Comparison of ENCODE assay signal across 1 cellular context in the genomic region with DNA sequence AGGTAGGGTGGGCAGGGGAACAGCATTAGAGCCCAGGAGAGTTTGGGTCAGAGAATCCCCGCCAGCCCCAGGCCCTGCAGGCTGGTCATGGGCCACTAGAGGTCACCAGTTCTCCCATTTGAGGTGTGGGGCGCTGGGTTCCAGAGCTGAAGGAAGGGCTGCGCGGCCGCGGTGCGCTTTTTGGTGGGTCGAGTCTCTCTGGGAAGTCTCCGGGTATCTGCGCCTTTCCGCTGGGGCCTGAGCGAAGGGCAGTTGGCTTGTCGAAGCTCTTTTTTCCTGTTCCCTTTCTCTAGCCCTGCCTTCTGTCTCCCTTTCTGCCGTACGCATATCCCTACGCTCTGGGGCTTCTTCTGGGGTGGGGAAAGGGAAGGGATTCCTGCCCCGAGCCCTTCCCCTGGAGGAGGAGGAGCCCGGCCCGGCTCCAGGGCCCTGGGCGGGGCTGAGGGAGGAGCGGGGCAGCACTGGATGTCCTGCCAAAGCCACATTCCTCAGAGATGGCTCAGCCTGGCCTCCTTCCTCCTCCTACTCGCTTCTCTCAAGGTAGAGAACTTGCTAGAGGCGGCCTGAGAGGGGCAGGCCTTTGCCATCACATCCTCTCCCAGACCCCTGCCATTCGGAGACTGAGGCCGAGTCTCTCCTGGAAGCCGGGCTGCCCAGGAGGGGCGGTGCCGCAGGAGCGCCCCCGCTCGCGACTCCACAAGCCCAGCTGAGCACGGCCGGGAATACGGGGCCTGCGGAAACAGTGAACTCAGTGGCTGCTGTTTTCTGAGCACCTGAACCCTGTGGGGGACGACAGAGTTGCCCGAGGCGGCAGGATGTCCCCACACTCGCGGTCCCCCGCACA.
TF ChIP-seq lines count a peak whose summit lies in the region.

No MANE protein-coding gene starts in this region.

TF ChIP-seq in HepG2, 621 proteins besides CTCF, POLR2A, EP300 and RAD21 (continued from another document and continues in another):
- TF ChIP-seq, protein P1, sequence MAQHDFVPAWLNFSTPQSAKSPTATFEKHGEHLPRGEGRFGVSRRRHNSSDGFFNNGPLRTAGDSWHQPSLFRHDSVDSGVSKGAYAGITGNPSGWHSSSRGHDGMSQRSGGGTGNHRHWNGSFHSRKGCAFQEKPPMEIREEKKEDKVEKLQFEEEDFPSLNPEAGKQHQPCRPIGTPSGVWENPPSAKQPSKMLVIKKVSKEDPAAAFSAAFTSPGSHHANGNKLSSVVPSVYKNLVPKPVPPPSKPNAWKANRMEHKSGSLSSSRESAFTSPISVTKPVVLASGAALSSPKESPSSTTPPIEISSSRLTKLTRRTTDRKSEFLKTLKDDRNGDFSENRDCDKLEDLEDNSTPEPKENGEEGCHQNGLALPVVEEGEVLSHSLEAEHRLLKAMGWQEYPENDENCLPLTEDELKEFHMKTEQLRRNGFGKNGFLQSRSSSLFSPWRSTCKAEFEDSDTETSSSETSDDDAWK (CRISPR knock-in tag; IDR thresholded peaks at IDR 0.05): no peak
- no peak for TF ChIP-seq NFYC (CRISPR knock-in tag; IDR thresholded peaks at IDR 0.05)
- no peak for TF ChIP-seq KDM4B (CRISPR knock-in tag; IDR thresholded peaks at IDR 0.05)
- no peak for TF ChIP-seq GABPA (IDR thresholded peaks at IDR 0.05; ENCODE audit: low read depth, low read length)
- no peak for TF ChIP-seq GABPA (CRISPR knock-in tag; IDR thresholded peaks at IDR 0.05; ENCODE audit: low read depth)
- no peak for TF ChIP-seq ZNF567 (CRISPR knock-in tag; IDR thresholded peaks at IDR 0.05; ENCODE audit: borderline replicate concordance)
- no peak for TF ChIP-seq ZNF496 (CRISPR knock-in tag; IDR thresholded peaks at IDR 0.05; ENCODE audit: insufficient replicate concordance)
- TF ChIP-seq NCOA2 (CRISPR knock-in tag; IDR thresholded peaks at IDR 0.05): no peak
- TF ChIP-seq ZNF337 (CRISPR knock-in tag; IDR thresholded peaks at IDR 0.05; ENCODE audit: borderline replicate concordance, low read depth): no peak
- TF ChIP-seq NR2C2 (CRISPR knock-in tag; IDR thresholded peaks at IDR 0.05; ENCODE audit: borderline replicate concordance): no peak
- TF ChIP-seq, protein P2, sequence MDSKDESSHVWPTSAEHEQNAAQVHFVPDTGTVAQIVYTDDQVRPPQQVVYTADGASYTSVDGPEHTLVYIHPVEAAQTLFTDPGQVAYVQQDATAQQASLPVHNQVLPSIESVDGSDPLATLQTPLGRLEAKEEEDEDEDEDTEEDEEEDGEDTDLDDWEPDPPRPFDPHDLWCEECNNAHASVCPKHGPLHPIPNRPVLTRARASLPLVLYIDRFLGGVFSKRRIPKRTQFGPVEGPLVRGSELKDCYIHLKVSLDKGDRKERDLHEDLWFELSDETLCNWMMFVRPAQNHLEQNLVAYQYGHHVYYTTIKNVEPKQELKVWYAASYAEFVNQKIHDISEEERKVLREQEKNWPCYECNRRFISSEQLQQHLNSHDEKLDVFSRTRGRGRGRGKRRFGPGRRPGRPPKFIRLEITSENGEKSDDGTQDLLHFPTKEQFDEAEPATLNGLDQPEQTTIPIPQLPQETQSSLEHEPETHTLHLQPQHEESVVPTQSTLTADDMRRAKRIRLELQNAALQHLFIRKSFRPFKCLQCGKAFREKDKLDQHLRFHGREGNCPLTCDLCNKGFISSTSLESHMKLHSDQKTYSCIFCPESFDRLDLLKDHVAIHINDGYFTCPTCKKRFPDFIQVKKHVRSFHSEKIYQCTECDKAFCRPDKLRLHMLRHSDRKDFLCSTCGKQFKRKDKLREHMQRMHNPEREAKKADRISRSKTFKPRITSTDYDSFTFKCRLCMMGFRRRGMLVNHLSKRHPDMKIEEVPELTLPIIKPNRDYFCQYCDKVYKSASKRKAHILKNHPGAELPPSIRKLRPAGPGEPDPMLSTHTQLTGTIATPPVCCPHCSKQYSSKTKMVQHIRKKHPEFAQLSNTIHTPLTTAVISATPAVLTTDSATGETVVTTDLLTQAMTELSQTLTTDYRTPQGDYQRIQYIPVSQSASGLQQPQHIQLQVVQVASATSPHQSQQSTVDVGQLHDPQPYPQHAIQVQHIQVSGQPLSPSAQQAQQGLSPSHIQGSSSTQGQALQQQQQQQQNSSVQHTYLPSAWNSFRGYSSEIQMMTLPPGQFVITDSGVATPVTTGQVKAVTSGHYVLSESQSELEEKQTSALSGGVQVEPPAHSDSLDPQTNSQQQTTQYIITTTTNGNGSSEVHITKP (CRISPR knock-in tag; IDR thresholded peaks at IDR 0.05; ENCODE audit: low read depth): no peak; the same call in 1 of the 2 replicates
- no peak for TF ChIP-seq PAF1 (CRISPR knock-in tag; IDR thresholded peaks at IDR 0.05)
- TF ChIP-seq GPN1 (CRISPR knock-in tag; IDR thresholded peaks at IDR 0.05; ENCODE audit: borderline replicate concordance): no peak
- TF ChIP-seq, protein P3, sequence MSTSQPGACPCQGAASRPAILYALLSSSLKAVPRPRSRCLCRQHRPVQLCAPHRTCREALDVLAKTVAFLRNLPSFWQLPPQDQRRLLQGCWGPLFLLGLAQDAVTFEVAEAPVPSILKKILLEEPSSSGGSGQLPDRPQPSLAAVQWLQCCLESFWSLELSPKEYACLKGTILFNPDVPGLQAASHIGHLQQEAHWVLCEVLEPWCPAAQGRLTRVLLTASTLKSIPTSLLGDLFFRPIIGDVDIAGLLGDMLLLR (CRISPR knock-in tag; IDR thresholded peaks at IDR 0.05): no peak
- TF ChIP-seq, protein P4, sequence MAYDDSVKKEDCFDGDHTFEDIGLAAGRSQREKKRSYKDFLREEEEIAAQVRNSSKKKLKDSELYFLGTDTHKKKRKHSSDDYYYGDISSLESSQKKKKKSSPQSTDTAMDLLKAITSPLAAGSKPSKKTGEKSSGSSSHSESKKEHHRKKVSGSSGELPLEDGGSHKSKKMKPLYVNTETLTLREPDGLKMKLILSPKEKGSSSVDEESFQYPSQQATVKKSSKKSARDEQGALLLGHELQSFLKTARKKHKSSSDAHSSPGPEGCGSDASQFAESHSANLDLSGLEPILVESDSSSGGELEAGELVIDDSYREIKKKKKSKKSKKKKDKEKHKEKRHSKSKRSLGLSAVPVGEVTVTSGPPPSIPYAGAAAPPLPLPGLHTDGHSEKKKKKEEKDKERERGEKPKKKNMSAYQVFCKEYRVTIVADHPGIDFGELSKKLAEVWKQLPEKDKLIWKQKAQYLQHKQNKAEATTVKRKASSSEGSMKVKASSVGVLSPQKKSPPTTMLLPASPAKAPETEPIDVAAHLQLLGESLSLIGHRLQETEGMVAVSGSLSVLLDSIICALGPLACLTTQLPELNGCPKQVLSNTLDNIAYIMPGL (CRISPR knock-in tag; IDR thresholded peaks at IDR 0.05; ENCODE audit: borderline replicate concordance in 1 of 2, low read depth in 1 of 2): peak in 1 of 2 experiments; percentile 84
- TF ChIP-seq ZSCAN29 (CRISPR knock-in tag; conservative IDR thresholded peaks at IDR 0.05): no peak
- TF ChIP-seq RFX3 (CRISPR knock-in tag; IDR thresholded peaks at IDR 0.05): no peak
- no peak for TF ChIP-seq KMT2B (CRISPR knock-in tag; IDR thresholded peaks at IDR 0.05)
- TF ChIP-seq RBM39 (IDR thresholded peaks at IDR 0.05; ENCODE audit: low read depth, low read length, poor library complexity, severe bottlenecking): no peak
- TF ChIP-seq, protein P5, sequence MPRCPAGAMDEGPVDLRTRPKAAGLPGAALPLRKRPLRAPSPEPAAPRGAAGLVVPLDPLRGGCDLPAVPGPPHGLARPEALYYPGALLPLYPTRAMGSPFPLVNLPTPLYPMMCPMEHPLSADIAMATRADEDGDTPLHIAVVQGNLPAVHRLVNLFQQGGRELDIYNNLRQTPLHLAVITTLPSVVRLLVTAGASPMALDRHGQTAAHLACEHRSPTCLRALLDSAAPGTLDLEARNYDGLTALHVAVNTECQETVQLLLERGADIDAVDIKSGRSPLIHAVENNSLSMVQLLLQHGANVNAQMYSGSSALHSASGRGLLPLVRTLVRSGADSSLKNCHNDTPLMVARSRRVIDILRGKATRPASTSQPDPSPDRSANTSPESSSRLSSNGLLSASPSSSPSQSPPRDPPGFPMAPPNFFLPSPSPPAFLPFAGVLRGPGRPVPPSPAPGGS (CRISPR knock-in tag; IDR thresholded peaks at IDR 0.05): no peak; the same call in 1 of the 2 replicates
- TF ChIP-seq BCL6 (CRISPR knock-in tag; IDR thresholded peaks at IDR 0.05): peak; percentile 53
- TF ChIP-seq, protein P6, sequence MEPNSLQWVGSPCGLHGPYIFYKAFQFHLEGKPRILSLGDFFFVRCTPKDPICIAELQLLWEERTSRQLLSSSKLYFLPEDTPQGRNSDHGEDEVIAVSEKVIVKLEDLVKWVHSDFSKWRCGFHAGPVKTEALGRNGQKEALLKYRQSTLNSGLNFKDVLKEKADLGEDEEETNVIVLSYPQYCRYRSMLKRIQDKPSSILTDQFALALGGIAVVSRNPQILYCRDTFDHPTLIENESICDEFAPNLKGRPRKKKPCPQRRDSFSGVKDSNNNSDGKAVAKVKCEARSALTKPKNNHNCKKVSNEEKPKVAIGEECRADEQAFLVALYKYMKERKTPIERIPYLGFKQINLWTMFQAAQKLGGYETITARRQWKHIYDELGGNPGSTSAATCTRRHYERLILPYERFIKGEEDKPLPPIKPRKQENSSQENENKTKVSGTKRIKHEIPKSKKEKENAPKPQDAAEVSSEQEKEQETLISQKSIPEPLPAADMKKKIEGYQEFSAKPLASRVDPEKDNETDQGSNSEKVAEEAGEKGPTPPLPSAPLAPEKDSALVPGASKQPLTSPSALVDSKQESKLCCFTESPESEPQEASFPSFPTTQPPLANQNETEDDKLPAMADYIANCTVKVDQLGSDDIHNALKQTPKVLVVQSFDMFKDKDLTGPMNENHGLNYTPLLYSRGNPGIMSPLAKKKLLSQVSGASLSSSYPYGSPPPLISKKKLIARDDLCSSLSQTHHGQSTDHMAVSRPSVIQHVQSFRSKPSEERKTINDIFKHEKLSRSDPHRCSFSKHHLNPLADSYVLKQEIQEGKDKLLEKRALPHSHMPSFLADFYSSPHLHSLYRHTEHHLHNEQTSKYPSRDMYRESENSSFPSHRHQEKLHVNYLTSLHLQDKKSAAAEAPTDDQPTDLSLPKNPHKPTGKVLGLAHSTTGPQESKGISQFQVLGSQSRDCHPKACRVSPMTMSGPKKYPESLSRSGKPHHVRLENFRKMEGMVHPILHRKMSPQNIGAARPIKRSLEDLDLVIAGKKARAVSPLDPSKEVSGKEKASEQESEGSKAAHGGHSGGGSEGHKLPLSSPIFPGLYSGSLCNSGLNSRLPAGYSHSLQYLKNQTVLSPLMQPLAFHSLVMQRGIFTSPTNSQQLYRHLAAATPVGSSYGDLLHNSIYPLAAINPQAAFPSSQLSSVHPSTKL (CRISPR knock-in tag; IDR thresholded peaks at IDR 0.05): peak; percentile 42; the same call in 1 of the 2 replicates
- TF ChIP-seq KLF16 (CRISPR knock-in tag; IDR thresholded peaks at IDR 0.05): no peak; a peak in 1 of 4 replicates
- peak; percentile 49; the same call in 1 of the 2 replicates for TF ChIP-seq DR1 (CRISPR knock-in tag; IDR thresholded peaks at IDR 0.05)
- 0 out of 2 replicates have a peak, but pooled peaks have one; percentile 6 for TF ChIP-seq ELF1 (CRISPR knock-in tag; IDR thresholded peaks at IDR 0.05)
- TF ChIP-seq U2AF2 (IDR thresholded peaks at IDR 0.05; ENCODE audit: low read depth, low read length): no peak
- TF ChIP-seq TBX3 (IDR thresholded peaks at IDR 0.05; ENCODE audit: borderline replicate concordance): no peak
- no peak for TF ChIP-seq JUN (CRISPR knock-in tag; IDR thresholded peaks at IDR 0.05)
- no peak for TF ChIP-seq ZNF274 (CRISPR knock-in tag; IDR thresholded peaks at IDR 0.05)
- TF ChIP-seq, protein P7, sequence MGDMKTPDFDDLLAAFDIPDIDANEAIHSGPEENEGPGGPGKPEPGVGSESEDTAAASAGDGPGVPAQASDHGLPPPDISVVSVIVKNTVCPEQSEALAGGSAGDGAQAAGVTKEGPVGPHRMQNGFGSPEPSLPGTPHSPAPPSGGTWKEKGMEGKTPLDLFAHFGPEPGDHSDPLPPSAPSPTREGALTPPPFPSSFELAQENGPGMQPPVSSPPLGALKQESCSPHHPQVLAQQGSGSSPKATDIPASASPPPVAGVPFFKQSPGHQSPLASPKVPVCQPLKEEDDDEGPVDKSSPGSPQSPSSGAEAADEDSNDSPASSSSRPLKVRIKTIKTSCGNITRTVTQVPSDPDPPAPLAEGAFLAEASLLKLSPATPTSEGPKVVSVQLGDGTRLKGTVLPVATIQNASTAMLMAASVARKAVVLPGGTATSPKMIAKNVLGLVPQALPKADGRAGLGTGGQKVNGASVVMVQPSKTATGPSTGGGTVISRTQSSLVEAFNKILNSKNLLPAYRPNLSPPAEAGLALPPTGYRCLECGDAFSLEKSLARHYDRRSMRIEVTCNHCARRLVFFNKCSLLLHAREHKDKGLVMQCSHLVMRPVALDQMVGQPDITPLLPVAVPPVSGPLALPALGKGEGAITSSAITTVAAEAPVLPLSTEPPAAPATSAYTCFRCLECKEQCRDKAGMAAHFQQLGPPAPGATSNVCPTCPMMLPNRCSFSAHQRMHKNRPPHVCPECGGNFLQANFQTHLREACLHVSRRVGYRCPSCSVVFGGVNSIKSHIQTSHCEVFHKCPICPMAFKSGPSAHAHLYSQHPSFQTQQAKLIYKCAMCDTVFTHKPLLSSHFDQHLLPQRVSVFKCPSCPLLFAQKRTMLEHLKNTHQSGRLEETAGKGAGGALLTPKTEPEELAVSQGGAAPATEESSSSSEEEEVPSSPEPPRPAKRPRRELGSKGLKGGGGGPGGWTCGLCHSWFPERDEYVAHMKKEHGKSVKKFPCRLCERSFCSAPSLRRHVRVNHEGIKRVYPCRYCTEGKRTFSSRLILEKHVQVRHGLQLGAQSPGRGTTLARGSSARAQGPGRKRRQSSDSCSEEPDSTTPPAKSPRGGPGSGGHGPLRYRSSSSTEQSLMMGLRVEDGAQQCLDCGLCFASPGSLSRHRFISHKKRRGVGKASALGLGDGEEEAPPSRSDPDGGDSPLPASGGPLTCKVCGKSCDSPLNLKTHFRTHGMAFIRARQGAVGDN (CRISPR knock-in tag; IDR thresholded peaks at IDR 0.05): peak; percentile 73
- no peak for TF ChIP-seq RNF2 (conservative IDR thresholded peaks at IDR 0.05; ENCODE audit: low read depth)
- TF ChIP-seq, protein P8, sequence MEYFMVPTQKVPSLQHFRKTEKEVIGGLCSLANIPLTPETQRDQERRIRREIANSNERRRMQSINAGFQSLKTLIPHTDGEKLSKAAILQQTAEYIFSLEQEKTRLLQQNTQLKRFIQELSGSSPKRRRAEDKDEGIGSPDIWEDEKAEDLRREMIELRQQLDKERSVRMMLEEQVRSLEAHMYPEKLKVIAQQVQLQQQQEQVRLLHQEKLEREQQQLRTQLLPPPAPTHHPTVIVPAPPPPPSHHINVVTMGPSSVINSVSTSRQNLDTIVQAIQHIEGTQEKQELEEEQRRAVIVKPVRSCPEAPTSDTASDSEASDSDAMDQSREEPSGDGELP (IDR thresholded peaks at IDR 0.05; ENCODE audit: borderline replicate concordance, low read depth): peak; percentile 33; the same call in 1 of the 2 replicates
- TF ChIP-seq ZNF264 (CRISPR knock-in tag; IDR thresholded peaks at IDR 0.05): peak; percentile 56; the same call in 1 of the 2 replicates
- TF ChIP-seq ZMYM3 (CRISPR knock-in tag; IDR thresholded peaks at IDR 0.05): no peak
- no peak for TF ChIP-seq ELF4 (CRISPR knock-in tag; IDR thresholded peaks at IDR 0.05; ENCODE audit: borderline replicate concordance)
- no peak for TF ChIP-seq ZNF230 (CRISPR knock-in tag; IDR thresholded peaks at IDR 0.05)
- TF ChIP-seq ZNF510 (CRISPR knock-in tag; IDR thresholded peaks at IDR 0.05; ENCODE audit: low read depth): no peak
